In genomic region chr10:102705531-102705930, GRCh38 we compare ENCODE assay signal across 25 cellular contexts. TPM values are rescaled to one million over a fixed set of nuclear protein-coding genes. Genes with fewer than 3 reads are reported as not detected.
DNase-seq lines count a peak whose midpoint lies in the region; ATAC-seq, FAIRE-seq and TF ChIP-seq lines count a peak whose summit lies in the region.
"Had no signal": no experiment of that assay in that cellular context is flagged by ENCODE, and none has a peak within 500 bp of the region (broad histone marks: within the 10 kb centered on the region; RNA-seq: fewer than 3 reads in every experiment).

No MANE protein-coding gene starts in this region.

- H3K36me3 Mint-ChIP-seq in glutamatergic neuron (ENCODE audit: unreplicated experiment) (no peaks in the 10 kb centered on the region), chondrocyte (ENCODE audit: low read depth) (peaks cover 3% of the 10 kb centered on the region)
- H3K36me3 Mint-ChIP-seq: natural killer cell treated with Interleukin-12 subunit alpha and Interleukin-12 subunit beta and Interleukin-15 and Interleukin-18, amount 100 ng/mL, for 72 hours had no signal

- H3K27ac Mint-ChIP-seq in glutamatergic neuron (ENCODE audit: unreplicated experiment) = peak overlapping the region; percentile 43
- H3K27ac Mint-ChIP-seq in chondrocyte (ENCODE audit: unreplicated experiment) = no peak overlapping the region
- H3K27ac Mint-ChIP-seq: activated CD4-positive, alpha-beta T cell treated with anti-CD3 and anti-CD28 coated beads for 36 hours; activated naive CD4-positive, alpha-beta T cell treated with anti-CD3 and anti-CD28 coated beads for 36 hours had no signal

- H3K27me3 Mint-ChIP-seq in glutamatergic neuron (ENCODE audit: unreplicated experiment) (no peaks in the 10 kb centered on the region), chondrocyte (ENCODE audit: low read depth) (no peaks in the 10 kb centered on the region)
- H3K27me3 Mint-ChIP-seq: activated CD4-positive, alpha-beta T cell treated with anti-CD3 and anti-CD28 coated beads for 36 hours; CD8-positive, alpha-beta memory T cell; natural killer cell treated with Interleukin-12 subunit alpha and Interleukin-12 subunit beta and Interleukin-15 and Interleukin-18, amount 100 ng/mL, for 72 hours; stimulated activated naive CD8-positive, alpha-beta T cell treated with anti-CD3 and anti-CD28 coated beads, Interleukin-15, amount 100 ng/mL, for 72 hours had no signal

- H3K4me3 Mint-ChIP-seq in glutamatergic neuron (ENCODE audit: unreplicated experiment) (no peak overlapping the region), chondrocyte (ENCODE audit: unreplicated experiment) (no peak overlapping the region)
- H3K4me3 Mint-ChIP-seq: activated CD4-positive, alpha-beta T cell treated with anti-CD3 and anti-CD28 coated beads for 36 hours; activated naive CD4-positive, alpha-beta T cell treated with anti-CD3 and anti-CD28 coated beads for 36 hours; activated T-cell treated with anti-CD3 and anti-CD28 coated beads, Interleukin-2, amount 50 U/mL, for 4 hours; natural killer cell treated with Interleukin-12 subunit alpha and Interleukin-12 subunit beta and Interleukin-15 and Interleukin-18, amount 100 ng/mL, for 72 hours; stimulated activated naive CD8-positive, alpha-beta T cell treated with anti-CD3 and anti-CD28 coated beads, Interleukin-15, amount 100 ng/mL, for 72 hours had no signal

- DNase-seq in CD1c-positive myeloid dendritic cell (ENCODE audit: extremely low spot score) (peak; percentile 18), GM19239 (ENCODE audit: insufficient read length, low spot score) (no peak), SJSA1 (ENCODE audit: low read depth in 1 of 2, low spot score in 2 of 2) (no peak), glutamatergic neuron (no peak), Kasumi-1 (lab: John Stamatoyannopoulos, UW) (no peak), chondrocyte (ENCODE audit: low spot score) (no peak)
- DNase-seq: activated naive CD4-positive, alpha-beta T cell treated with anti-CD3 and anti-CD28 coated beads for 36 hours; activated T-cell treated with anti-CD3 and anti-CD28 coated beads, Interleukin-2, amount 50 U/mL, for 4 hours; amygdala; CD8-positive, alpha-beta memory T cell; cortex of kidney; NCI-H1105; NCI-H2029; NCI-H748 treated with DMSO at 0.1 percent for 48 hours; pancreas; PC-3; Right ventricle myocardium superior; stimulated activated naive CD8-positive, alpha-beta T cell treated with anti-CD3 and anti-CD28 coated beads, Interleukin-15, amount 100 ng/mL, for 72 hours; tibial artery had no signal

- peaks cover 2% of the 10 kb centered on the region for H3K9me3 Mint-ChIP-seq in glutamatergic neuron (ENCODE audit: unreplicated experiment)
- no peaks in the 10 kb centered on the region for H3K9me3 Mint-ChIP-seq in chondrocyte (ENCODE audit: low read depth)
- H3K9me3 Mint-ChIP-seq: activated naive CD4-positive, alpha-beta T cell treated with anti-CD3 and anti-CD28 coated beads for 36 hours; activated T-cell treated with anti-CD3 and anti-CD28 coated beads, Interleukin-2, amount 50 U/mL, for 4 hours; CD8-positive, alpha-beta memory T cell; natural killer cell treated with Interleukin-12 subunit alpha and Interleukin-12 subunit beta and Interleukin-15 and Interleukin-18, amount 100 ng/mL, for 72 hours; stimulated activated naive CD8-positive, alpha-beta T cell treated with anti-CD3 and anti-CD28 coated beads, Interleukin-15, amount 100 ng/mL, for 72 hours had no signal

- FAIRE-seq in GM19239 (lab: Jason Lieb, UNC) = peak; percentile 44
- FAIRE-seq: G401.6, H1, pancreas, TTC549 had no signal

- no peaks in the 10 kb centered on the region for H3K27me3 ChIP-seq in SJSA1 (replicated peaks)
- H3K27me3 ChIP-seq: pancreas, tibial artery had no signal

- no peak overlapping the region for H3K4me3 ChIP-seq in SJSA1
- H3K4me3 ChIP-seq: pancreas, tibial artery had no signal

- H3K36me3 ChIP-seq in SJSA1 = peaks cover 3% of the 10 kb centered on the region; the same call in 1 of the 2 replicates
- H3K36me3 ChIP-seq: pancreas had no signal

- peaks cover 6% of the 10 kb centered on the region for H3K4me1 Mint-ChIP-seq in glutamatergic neuron (ENCODE audit: low read depth, unreplicated experiment)
- peaks cover 27% of the 10 kb centered on the region for H3K4me1 Mint-ChIP-seq in chondrocyte (ENCODE audit: low read depth)

- H3K9me3 ChIP-seq in SJSA1 (replicated peaks) = no peaks in the 10 kb centered on the region
- H3K9me3 ChIP-seq: pancreas, tibial artery had no signal

- peak overlapping the region; percentile 79 for H3K27ac ChIP-seq in SJSA1
- H3K27ac ChIP-seq: pancreas, tibial artery had no signal

- TF ChIP-seq CTCF in glutamatergic neuron (IDR thresholded peaks at IDR 0.05; ENCODE audit: partially characterized antibody, unreplicated experiment) (no peak), chondrocyte (IDR thresholded peaks at IDR 0.05) (no peak)

- ATAC-seq in GM18907 (IDR thresholded peaks at IDR 0.05; ENCODE audit: unreplicated experiment) = no peak
- ATAC-seq: natural killer cell treated with Interleukin-12 subunit alpha and Interleukin-12 subunit beta and Interleukin-15 and Interleukin-18, amount 100 ng/mL, for 72 hours; PC-3; stimulated activated naive CD8-positive, alpha-beta T cell treated with anti-CD3 and anti-CD28 coated beads, Interleukin-15, amount 100 ng/mL, for 72 hours had no signal

- peaks cover 60% of the 10 kb centered on the region for H3K4me1 ChIP-seq in SJSA1 (replicated peaks)
- H3K4me1 ChIP-seq: pancreas, tibial artery had no signal

RNA-seq across cellular contexts. Expression of gene ARL3, which starts 8.7 kb away (rescaled TPM):
- total RNA-seq in SJSA1 (2014; rRNA removed; shearing (Covaris generic)) = 12.1 and 14.3 TPM in 2 replicates
- total RNA-seq in glutamatergic neuron (ENCODE audit: unreplicated experiment) = 20.3 TPM
- 12.1 to 16.5 TPM (median 13.6 TPM) in 3 replicates for total RNA-seq in chondrocyte

RNA-seq across cellular contexts. Expression of gene SFXN2, which starts 8.9 kb away (rescaled TPM):
- 1.1 and 3.1 TPM in 2 replicates for total RNA-seq in SJSA1 (2014; rRNA removed; shearing (Covaris generic))
- total RNA-seq in glutamatergic neuron (ENCODE audit: unreplicated experiment) (5.4 TPM), chondrocyte (4.0 to 11.1 TPM (median 4.7 TPM) in 3 replicates)

RNA-seq across cellular contexts. Expression of gene WBP1L, which starts 38.2 kb away (rescaled TPM):
- 13.3 and 21.0 TPM in 2 replicates for total RNA-seq in SJSA1 (2014; rRNA removed; shearing (Covaris generic))
- 29.6 TPM for total RNA-seq in glutamatergic neuron (ENCODE audit: unreplicated experiment)
- total RNA-seq in chondrocyte = 95.3 to 97.1 TPM (median 95.8 TPM) in 3 replicates
